In the genomic region with DNA sequence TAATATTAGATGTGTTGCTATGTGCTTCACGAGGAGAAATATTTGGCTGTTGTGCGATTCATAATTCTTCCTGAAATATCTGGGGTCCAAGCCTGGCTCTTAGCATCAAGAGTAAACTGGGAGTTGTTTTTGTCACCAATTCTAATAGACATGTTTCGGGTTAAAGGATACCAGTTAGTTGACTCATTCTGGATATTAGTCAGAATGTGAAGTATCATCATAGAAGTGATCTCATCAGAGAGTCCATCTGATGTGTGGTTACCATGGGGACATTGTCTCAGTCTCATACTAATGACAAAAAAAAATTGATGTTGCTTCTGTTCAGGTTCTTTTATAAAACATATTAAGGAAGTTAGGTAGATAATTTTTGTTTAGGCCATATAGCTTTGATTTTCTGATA, we compare ENCODE assay signal across 8 cellular contexts. TPM values are rescaled to one million over a fixed set of nuclear protein-coding genes. Genes with fewer than 3 reads are reported as not detected.
DNase-seq lines count a peak whose midpoint lies in the region; ATAC-seq lines count a peak whose summit lies in the region.

No MANE protein-coding gene starts in this region.

- intact Hi-C loops in Right ventricle myocardium inferior (cut with DNase I), result no loop called here

- peak; percentile 72 for ATAC-seq in GM21381 (IDR thresholded peaks at IDR 0.05; ENCODE audit: unreplicated experiment)
- ATAC-seq in Right ventricle myocardium inferior, result no peak

- DNase-seq in EH (ENCODE audit: low read depth), result peak; percentile 82
- peak; percentile 52 for DNase-seq in NCI-H226
- peak; percentile 23 for DNase-seq in fibroblast of the conjunctiva (ENCODE audit: low read depth)
- no peak for DNase-seq in nucleus accumbens (lab: John Stamatoyannopoulos, UW)
- DNase-seq in hippocampal formation (lab: John Stamatoyannopoulos, UW), result no peak
- DNase-seq in SKM-1 (lab: John Stamatoyannopoulos, UW; ENCODE audit: unreplicated experiment), result no peak
- no peak for DNase-seq in Right ventricle myocardium inferior (ENCODE audit: missing footprints)

RNA-seq across cellular contexts. Expression of a gene that starts 57.2 kb away (rescaled TPM):
- total RNA-seq in Right ventricle myocardium inferior, result 19.4 TPM

Comparison
In these comparisons a context has a peak if more than half of its experiments do, and no peak if none do; other contexts are left out.
1. DNase-seq: peak in EH (single experiment), NCI-H226 (single experiment) and fibroblast of the conjunctiva (single experiment); none in nucleus accumbens (0 of 56), hippocampal formation (0 of 2), SKM-1 (single experiment) and Right ventricle myocardium inferior (single experiment).